Comparison of ENCODE assay signal across 8 cellular contexts in genomic region chr1:19484338-19484792, GRCh38. TPM values are rescaled to one million over a fixed set of nuclear protein-coding genes. Genes with fewer than 3 reads are reported as not detected.
A peak's percentile ranks its signal among the peaks of the same experiment; 100 is the strongest.
DNase-seq lines count a peak whose midpoint lies in the region; ATAC-seq and TF ChIP-seq lines count a peak whose summit lies in the region.

No MANE protein-coding gene starts in this region.

- TF ChIP-seq CTCF in CD14-positive monocyte (IDR thresholded peaks at IDR 0.05) (no peak), OCI-LY3 (IDR thresholded peaks at IDR 0.05; ENCODE audit: low read depth, low read length) (no peak), breast epithelium (IDR thresholded peaks at IDR 0.05) (no peak), upper lobe of right lung (IDR thresholded peaks at IDR 0.05) (no peak)

- H3K4me3 Mint-ChIP-seq in CD14-positive monocyte = peak overlapping the region; percentile 95 to 96

- peaks cover 0 to 1% (median 0%) of the 10 kb centered on the region in 3 donors for H3K27me3 Mint-ChIP-seq in CD14-positive monocyte (ENCODE audit: low read depth in 3 of 3)

- H3K9me3 Mint-ChIP-seq in CD14-positive monocyte = peaks cover 0 to 3% (median 0%) of the 10 kb centered on the region in 7 donors

- 0 out of 2 replicates have a peak overlapping the region, but pooled peaks have one; percentile 62 for H3K27ac ChIP-seq in OCI-LY3 (ENCODE audit: low read length)
- peak overlapping the region; percentile 99 to 100 for H3K27ac ChIP-seq in breast epithelium
- peak overlapping the region; percentile 83 for H3K27ac ChIP-seq in mesodermal cell (ENCODE audit: low read depth, low read length, severe bottlenecking)
- peak overlapping the region; percentile 95 for H3K27ac ChIP-seq in upper lobe of right lung

- peak overlapping the region; percentile 86 to 97 (median 93) for H3K27ac Mint-ChIP-seq in CD14-positive monocyte

- H3K36me3 Mint-ChIP-seq in CD14-positive monocyte = peaks cover 21 to 37% of the 10 kb centered on the region in 2 donors

- DNase-seq in CD14-positive monocyte (ENCODE audit: low spot score) (no peak), breast epithelium (ENCODE audit: low spot score in 2 of 2) (no peak), upper lobe of right lung (peak; percentile 71), NOMO-1 treated with dmso at 0.1 percent for 144 hours (lab: John Stamatoyannopoulos, UW; ENCODE audit: unreplicated experiment) (no peak), SW 1271 (lab: John Stamatoyannopoulos, UW) (no peak), GF-D8 (lab: John Stamatoyannopoulos, UW) (no peak)

- no peak for ATAC-seq in upper lobe of right lung

- peaks cover 55% of the 10 kb centered on the region for H4K20me1 ChIP-seq in OCI-LY3 (ENCODE audit: insufficient read depth, low read length)

- 6% methylated on average over 13 to 32 of the region's 32 CpGs for WGBS in mesodermal cell (ENCODE audit: insufficient coverage in 2 of 2), 2 experiments

- H3K9ac ChIP-seq in OCI-LY3 (ENCODE audit: low read length) = peak overlapping the region; percentile 92

- peaks cover 68% of the 10 kb centered on the region for H3K4me1 Mint-ChIP-seq in CD14-positive monocyte

- H3K9me3 ChIP-seq in OCI-LY3 (ENCODE audit: insufficient read depth, low read length) = no peaks in the 10 kb centered on the region
- no peaks in the 10 kb centered on the region for H3K9me3 ChIP-seq in breast epithelium
- no peaks in the 10 kb centered on the region for H3K9me3 ChIP-seq in mesodermal cell (ENCODE audit: control insufficient read depth, low read length)
- no peaks in the 10 kb centered on the region for H3K9me3 ChIP-seq in upper lobe of right lung

- H2AFZ ChIP-seq in OCI-LY3 (ENCODE audit: low read depth, low read length) = no peak overlapping the region

- peaks cover 21% of the 10 kb centered on the region for H3K4me1 ChIP-seq in OCI-LY3 (ENCODE audit: low read length)
- peaks cover 5 to 31% of the 10 kb centered on the region in 2 donors for H3K4me1 ChIP-seq in breast epithelium
- H3K4me1 ChIP-seq in mesodermal cell (ENCODE audit: control insufficient read depth, insufficient read depth, low read length, poor library complexity, severe bottlenecking) = peaks cover 38% of the 10 kb centered on the region
- peaks cover 69% of the 10 kb centered on the region for H3K4me1 ChIP-seq in upper lobe of right lung

- H3K27me3 ChIP-seq in OCI-LY3 (ENCODE audit: low read depth, low read length) (no peaks in the 10 kb centered on the region), breast epithelium (no peaks in the 10 kb centered on the region), upper lobe of right lung (no peaks in the 10 kb centered on the region)

- H3K36me3 ChIP-seq in OCI-LY3 (replicated peaks; ENCODE audit: low read depth, low read length) (peaks cover 11% of the 10 kb centered on the region), breast epithelium (no peaks in the 10 kb centered on the region), mesodermal cell (ENCODE audit: control insufficient read depth, insufficient read depth, low read length) (peaks cover 40% of the 10 kb centered on the region), upper lobe of right lung (no peaks in the 10 kb centered on the region)

- peaks cover 68% of the 10 kb centered on the region for H3K79me2 ChIP-seq in OCI-LY3 (ENCODE audit: low read length)

- no peak for TF ChIP-seq POLR2A in breast epithelium (IDR thresholded peaks at IDR 0.05)

- H3K4me3 ChIP-seq in OCI-LY3 (ENCODE audit: low read length) = peak overlapping the region; percentile 96
- H3K4me3 ChIP-seq in breast epithelium = peak overlapping the region; percentile 99 to 100 (median 100)
- peak overlapping the region; percentile 93 for H3K4me3 ChIP-seq in mesodermal cell (ENCODE audit: extremely low read depth, insufficient read depth, low read length, poor library complexity, severe bottlenecking)
- peak overlapping the region; percentile 95 for H3K4me3 ChIP-seq in upper lobe of right lung

- intact Hi-C loops in CD14-positive monocyte (cut with micrococcal nuclease) (loop anchor here (5.0 kb wide), 3 partner anchors 37 to 98 kb away; no protein-coding TSS in a partner anchor), breast epithelium (cut with DNase I; ENCODE audit: low total_unique reads) (loop anchor here (10.0 kb wide), 2 partner anchors 50 to 80 kb away; no protein-coding TSS in a partner anchor), upper lobe of right lung (cut with DNase I) (loop anchor here (10.0 kb wide), 1 partner anchor 170 kb away; no protein-coding TSS in a partner anchor)

- peak overlapping the region; percentile 96 for H3K4me2 ChIP-seq in OCI-LY3 (ENCODE audit: low read length)

RNA-seq across cellular contexts. Expression of gene CAPZB, which starts 1.0 kb away (rescaled TPM):
- 100 to 1,000 TPM; 407 to 504 TPM for polyA plus RNA-seq in CD14-positive monocyte
- 100 to 1,000 TPM; 112 to 114 (median 113) TPM for total RNA-seq in breast epithelium
- polyA plus RNA-seq in mesodermal cell (2013, experiment 1 of 2) = 296 TPM
- polyA plus RNA-seq in mesodermal cell (2013, experiment 2 of 2) = 276 TPM
- total RNA-seq in upper lobe of right lung = 237 TPM
